21 cellular contexts compared by ENCODE assay signal in the genomic region with DNA sequence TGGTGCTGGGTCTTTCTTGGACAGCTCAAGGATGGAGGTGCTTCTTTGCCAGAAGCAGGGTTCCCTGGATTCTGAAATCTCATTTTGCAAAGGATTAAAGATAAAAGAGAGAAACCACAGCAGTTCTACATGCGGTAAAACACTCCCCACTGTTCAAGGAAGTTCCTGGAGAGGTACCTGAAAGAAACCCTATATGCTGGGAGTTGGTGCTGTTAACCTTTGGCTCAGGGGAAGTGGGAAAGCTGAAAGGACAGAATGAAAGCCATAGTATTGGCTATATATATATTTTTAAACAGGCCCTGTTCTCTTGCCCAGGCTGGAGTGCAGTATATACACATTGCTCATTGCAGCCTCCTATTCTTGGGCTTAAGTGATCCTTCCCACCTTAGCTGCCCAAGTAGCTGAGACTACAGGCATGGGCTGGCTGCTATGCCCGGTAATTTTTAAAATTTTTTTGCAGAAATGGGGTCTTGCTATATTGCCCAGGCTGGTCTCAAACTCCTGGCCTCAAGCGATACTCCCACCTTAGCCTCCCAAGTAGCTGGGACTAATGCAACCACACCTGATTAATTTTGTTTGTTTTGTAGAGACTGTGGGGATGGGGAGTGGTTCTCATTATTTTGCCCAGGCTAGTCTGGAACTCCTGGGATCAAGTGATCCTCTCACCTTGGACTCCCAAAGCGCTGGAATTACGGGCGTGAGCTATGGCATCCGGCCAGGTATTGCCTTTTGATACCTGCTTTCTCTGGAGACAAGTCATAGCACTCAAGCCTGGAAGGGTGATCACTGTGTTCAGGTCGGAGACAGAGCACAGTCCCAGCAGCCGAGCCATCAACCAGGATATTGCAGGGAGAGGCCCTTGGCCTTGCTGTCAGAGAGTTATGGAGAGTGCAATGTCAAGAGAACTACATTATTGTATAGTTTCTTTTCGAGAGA. TPM values are rescaled to one million over a fixed set of nuclear protein-coding genes. Genes with fewer than 3 reads are reported as not detected.
A peak's percentile ranks its signal among the peaks of the same experiment; 100 is the strongest.
DNase-seq lines count a peak whose midpoint lies in the region; ATAC-seq and TF ChIP-seq lines count a peak whose summit lies in the region.
"Had no signal": no experiment of that assay in that cellular context is flagged by ENCODE, and none has a peak within 500 bp of the region (broad histone marks: within the 10 kb centered on the region; RNA-seq: fewer than 3 reads in every experiment).

No MANE protein-coding gene starts in this region.

- H3K27me3 Mint-ChIP-seq in neural progenitor cell (ENCODE audit: insufficient read depth, low read depth): no peaks in the 10 kb centered on the region
- no peaks in the 10 kb centered on the region for H3K27me3 Mint-ChIP-seq in activated T-helper 2 cell treated with anti-CD3 and anti-CD28 coated beads, Interferon-gamma antibody, Interleukin-2, Interleukin-4, amounts not matched to agents 10 μg/mL and 5 μg/mL and 100 μg/mL, durations not matched to agents 14 hours and 24 hours and 36 hours (ENCODE audit: low read depth)
- H3K27me3 Mint-ChIP-seq: activated CD8-positive, alpha-beta memory T cell treated with anti-CD3 and anti-CD28 coated beads, Interleukin-2, amount 10 ng/mL, durations not matched to agents 7 days and 5 days; CD4-positive, alpha-beta T cell had no signal

- no peak overlapping the region for H3K9ac ChIP-seq in neural progenitor cell

- peak overlapping the region in 3 of 5 donors; percentile 4 to 38 (median 27) for H3K27ac ChIP-seq in adrenal gland
- peak overlapping the region; percentile 95 for H3K27ac ChIP-seq in neural progenitor cell
- H3K27ac ChIP-seq in lower lobe of right lung: no peak overlapping the region
- H3K27ac ChIP-seq: sigmoid colon, SJCRH30 had no signal

- H3K4me1 ChIP-seq in adrenal gland (replicated peaks in 1 of 2): peaks cover 19 to 68% of the 10 kb centered on the region in 2 donors
- H3K4me1 ChIP-seq in neural progenitor cell: peaks cover 36% of the 10 kb centered on the region
- H3K4me1 ChIP-seq in lower lobe of right lung: no peaks in the 10 kb centered on the region
- H3K4me1 ChIP-seq: sigmoid colon, SJCRH30 had no signal

- no peak overlapping the region for H2AFZ ChIP-seq in neural progenitor cell (replicated peaks)

- intact Hi-C loops in adrenal gland (cut with DNase I): loop anchor here in 1 of 2 donors (10.0 kb wide), 1 partner anchor 103 kb away; no protein-coding TSS in a partner anchor
- intact Hi-C loops in activated T-helper 2 cell treated with anti-CD3 and anti-CD28 coated beads, Interferon-gamma antibody, Interleukin-2, Interleukin-4, amounts not matched to agents 10 μg/mL and 5 μg/mL and 100 μg/mL, durations not matched to agents 14 hours and 24 hours and 36 hours (cut with micrococcal nuclease): no loop called here
- intact Hi-C loops in lower lobe of right lung (cut with DNase I): no loop called here

- H3K4me2 ChIP-seq in neural progenitor cell: no peak overlapping the region

- H3K4me3 Mint-ChIP-seq in neural progenitor cell: no peak overlapping the region
- H3K4me3 Mint-ChIP-seq in activated T-helper 2 cell treated with anti-CD3 and anti-CD28 coated beads, Interferon-gamma antibody, Interleukin-2, Interleukin-4, amounts not matched to agents 10 μg/mL and 5 μg/mL and 100 μg/mL, durations not matched to agents 14 hours and 24 hours and 36 hours (ENCODE audit: low read depth): no peak overlapping the region
- H3K4me3 Mint-ChIP-seq: activated CD8-positive, alpha-beta memory T cell treated with anti-CD3 and anti-CD28 coated beads, Interleukin-2, amount 10 ng/mL, durations not matched to agents 7 days and 5 days; CD4-positive, alpha-beta T cell; T-helper 2 cell treated with Interferon-gamma antibody and Interleukin-4, amounts not matched to agents 5 μg/mL and 100 μg/mL, for 36 hours had no signal

- H3K9me3 ChIP-seq in adrenal gland (replicated peaks in 1 of 3) (no peaks in the 10 kb centered on the region), neural progenitor cell (ENCODE audit: low read depth) (no peaks in the 10 kb centered on the region), lower lobe of right lung (no peaks in the 10 kb centered on the region)
- H3K9me3 ChIP-seq: sigmoid colon, SJCRH30 had no signal

- H3K36me3 ChIP-seq in adrenal gland (replicated peaks in 1 of 2): no peaks in the 10 kb centered on the region
- no peaks in the 10 kb centered on the region for H3K36me3 ChIP-seq in neural progenitor cell
- H3K36me3 ChIP-seq in lower lobe of right lung: no peaks in the 10 kb centered on the region
- H3K36me3 ChIP-seq: sigmoid colon, SJCRH30 had no signal

- H3K36me3 Mint-ChIP-seq in neural progenitor cell: peaks cover 54% of the 10 kb centered on the region
- H3K36me3 Mint-ChIP-seq in activated T-helper 2 cell treated with anti-CD3 and anti-CD28 coated beads, Interferon-gamma antibody, Interleukin-2, Interleukin-4, amounts not matched to agents 10 μg/mL and 5 μg/mL and 100 μg/mL, durations not matched to agents 14 hours and 24 hours and 36 hours (ENCODE audit: low read depth): peaks cover 30% of the 10 kb centered on the region

- peak; percentile 64 for DNase-seq in NCI-H748 (lab: John Stamatoyannopoulos, UW; ENCODE audit: unreplicated experiment)
- DNase-seq in NCI-H748 treated with DMSO at 0.1 percent for 48 hours (lab: John Stamatoyannopoulos, UW): no peak
- peak; percentile 39 for DNase-seq in NCI-H1105 treated with DMSO at 0.1 percent for 48 hours (lab: John Stamatoyannopoulos, UW)
- no peak for DNase-seq in adrenal gland
- DNase-seq in neural progenitor cell (ENCODE audit: low spot score): no peak
- no peak for DNase-seq in NK-92 (lab: John Stamatoyannopoulos, UW; ENCODE audit: unreplicated experiment)
- no peak for DNase-seq in activated T-helper 2 cell treated with anti-CD3 and anti-CD28 coated beads, Interferon-gamma antibody, Interleukin-2, Interleukin-4, amounts not matched to agents 10 μg/mL and 5 μg/mL and 100 μg/mL, durations not matched to agents 14 hours and 24 hours and 36 hours (ENCODE audit: low spot score)
- no peak for DNase-seq in lower lobe of right lung
- DNase-seq: activated CD4-positive, alpha-beta T cell treated with anti-CD3 and anti-CD28 coated beads for 1 hour; activated CD8-positive, alpha-beta memory T cell treated with anti-CD3 and anti-CD28 coated beads, Interleukin-2, amount 10 ng/mL, durations not matched to agents 7 days and 5 days; activated effector memory CD4-positive, alpha-beta T cell treated with Interleukin-2 at 50 U/mL for 16 hours; amygdala; CD4-positive, alpha-beta T cell; H7; left cardiac atrium; NCI-H2227 treated with DMSO at 0.1 percent for 48 hours; OCI-M1; sigmoid colon; SJCRH30; stimulated activated CD4-positive, alpha-beta T cell treated with anti-CD3 and anti-CD28 coated beads, Interleukin-2, amount 100 ng/mL, for 24 hours had no signal

- H4K20me1 ChIP-seq in neural progenitor cell (ENCODE audit: low read depth): peaks cover 90% of the 10 kb centered on the region

- peak overlapping the region; percentile 91 for H3K27ac Mint-ChIP-seq in neural progenitor cell
- H3K27ac Mint-ChIP-seq in activated T-helper 2 cell treated with anti-CD3 and anti-CD28 coated beads, Interferon-gamma antibody, Interleukin-2, Interleukin-4, amounts not matched to agents 10 μg/mL and 5 μg/mL and 100 μg/mL, durations not matched to agents 14 hours and 24 hours and 36 hours: no peak overlapping the region
- H3K27ac Mint-ChIP-seq: activated CD8-positive, alpha-beta memory T cell treated with anti-CD3 and anti-CD28 coated beads, Interleukin-2, amount 10 ng/mL, durations not matched to agents 7 days and 5 days; CD4-positive, alpha-beta T cell; T-helper 2 cell treated with Interferon-gamma antibody and Interleukin-4, amounts not matched to agents 5 μg/mL and 100 μg/mL, for 36 hours had no signal

- H3K4me3 ChIP-seq in adrenal gland (no peak overlapping the region), neural progenitor cell (no peak overlapping the region), lower lobe of right lung (no peak overlapping the region)
- H3K4me3 ChIP-seq: sigmoid colon, SJCRH30 had no signal

- H3K79me2 ChIP-seq in neural progenitor cell (ENCODE audit: low read depth): peaks cover 97% of the 10 kb centered on the region

- peaks cover 74% of the 10 kb centered on the region for H3K4me1 Mint-ChIP-seq in neural progenitor cell
- peaks cover 10% of the 10 kb centered on the region for H3K4me1 Mint-ChIP-seq in activated T-helper 2 cell treated with anti-CD3 and anti-CD28 coated beads, Interferon-gamma antibody, Interleukin-2, Interleukin-4, amounts not matched to agents 10 μg/mL and 5 μg/mL and 100 μg/mL, durations not matched to agents 14 hours and 24 hours and 36 hours (ENCODE audit: low read depth)
- H3K4me1 Mint-ChIP-seq: activated CD8-positive, alpha-beta memory T cell treated with anti-CD3 and anti-CD28 coated beads, Interleukin-2, amount 10 ng/mL, durations not matched to agents 7 days and 5 days had no signal

- no peak for TF ChIP-seq CTCF in adrenal gland (IDR thresholded peaks at IDR 0.05)
- no peak for TF ChIP-seq CTCF in neural progenitor cell (IDR thresholded peaks at IDR 0.05)
- TF ChIP-seq CTCF in lower lobe of right lung (IDR thresholded peaks at IDR 0.05): no peak

- 58 to 72% (median 67%) methylated on average over 10 of the region's 10 CpGs for WGBS in adrenal gland, 4 donors

- no peak for TF ChIP-seq POLR2A in adrenal gland (IDR thresholded peaks at IDR 0.05)

- no peaks in the 10 kb centered on the region for H3K27me3 ChIP-seq in adrenal gland
- no peaks in the 10 kb centered on the region for H3K27me3 ChIP-seq in neural progenitor cell
- no peaks in the 10 kb centered on the region for H3K27me3 ChIP-seq in lower lobe of right lung (ENCODE audit: low read depth)
- H3K27me3 ChIP-seq: sigmoid colon, SJCRH30 had no signal

- ATAC-seq in lower lobe of right lung: no peak
- ATAC-seq: activated CD8-positive, alpha-beta memory T cell treated with anti-CD3 and anti-CD28 coated beads, Interleukin-2, amount 10 ng/mL, durations not matched to agents 7 days and 5 days; left cardiac atrium had no signal

- H3F3A ChIP-seq in neural progenitor cell (ENCODE audit: low read depth): peaks cover 29% of the 10 kb centered on the region

- H3K9me3 Mint-ChIP-seq in neural progenitor cell: no peaks in the 10 kb centered on the region
- H3K9me3 Mint-ChIP-seq in activated T-helper 2 cell treated with anti-CD3 and anti-CD28 coated beads, Interferon-gamma antibody, Interleukin-2, Interleukin-4, amounts not matched to agents 10 μg/mL and 5 μg/mL and 100 μg/mL, durations not matched to agents 14 hours and 24 hours and 36 hours: no peaks in the 10 kb centered on the region
- H3K9me3 Mint-ChIP-seq: CD4-positive, alpha-beta T cell; T-helper 2 cell treated with Interferon-gamma antibody and Interleukin-4, amounts not matched to agents 5 μg/mL and 100 μg/mL, for 36 hours had no signal

RNA-seq across cellular contexts. Expression of gene MSI2, which starts 55.2 kb away (rescaled TPM):
- total RNA-seq in adrenal gland: 100 to 1,000 TPM in 6 of 8 donors, 10 to 100 TPM in 2; 62.6 to 411 (median 170) TPM
- polyA plus RNA-seq in adrenal gland: 100 to 1,000 TPM in 1 of 3 donors, 10 to 100 TPM in 2; 32.6 to 360 (median 36.7) TPM
- 92.7 and 96.9 TPM in 2 replicates for total RNA-seq in neural progenitor cell (ENCODE audit: low replicate concordance)
- 181 and 198 TPM in 2 replicates for total RNA-seq in activated T-helper 2 cell treated with anti-CD3 and anti-CD28 coated beads, Interferon-gamma antibody, Interleukin-2, Interleukin-4, amounts not matched to agents 10 μg/mL and 5 μg/mL and 100 μg/mL, durations not matched to agents 14 hours and 24 hours and 36 hours
- total RNA-seq in lower lobe of right lung: 43.9 TPM

Comparison
In these comparisons a context has a peak if more than half of its experiments do, and no peak if none do; other contexts are left out.
1. DNase-seq: peak in NCI-H748 (single experiment) and NCI-H1105 treated with DMSO at 0.1 percent for 48 hours (single experiment); none in NCI-H748 treated with DMSO at 0.1 percent for 48 hours (single experiment), adrenal gland (0 of 7), neural progenitor cell (single experiment), NK-92 (single experiment), activated T-helper 2 cell treated with anti-CD3 and anti-CD28 coated beads, Interferon-gamma antibody, Interleukin-2, Interleukin-4, amounts not matched to agents 10 μg/mL and 5 μg/mL and 100 μg/mL, durations not matched to agents 14 hours and 24 hours and 36 hours (single experiment) and lower lobe of right lung (single experiment).